Comparison of ENCODE assay signal across 1 cellular context in genomic region chr1:161440312-161440894, GRCh38.
TF ChIP-seq lines count a peak whose summit lies in the region.

No MANE protein-coding gene starts in this region.

TF ChIP-seq in HepG2, 621 proteins besides CTCF, POLR2A, EP300 and RAD21 (continued from another document and continues in another):
- TF ChIP-seq ZNF318 (CRISPR knock-in tag; IDR thresholded peaks at IDR 0.05) (no peak), HMGXB4 (CRISPR knock-in tag; IDR thresholded peaks at IDR 0.05; ENCODE audit: borderline replicate concordance in 1 of 2, low read depth in 1 of 2) (peak; percentile 93 to 99), SSRP1 (CRISPR knock-in tag; IDR thresholded peaks at IDR 0.05) (0 out of 2 replicates have a peak, but pooled peaks have one; percentile 48), ZBTB4 (CRISPR knock-in tag; IDR thresholded peaks at IDR 0.05; ENCODE audit: borderline replicate concordance) (no peak), EHMT2 (IDR thresholded peaks at IDR 0.05; ENCODE audit: borderline replicate concordance, low read depth, low read length) (no peak), ZNF513 (CRISPR knock-in tag; conservative IDR thresholded peaks at IDR 0.05) (no peak), RFX1 (IDR thresholded peaks at IDR 0.05) (no peak), PTBP1 (IDR thresholded peaks at IDR 0.05; ENCODE audit: low read depth, low read length, poor library complexity, severe bottlenecking) (no peak), ZBTB46 (CRISPR knock-in tag; IDR thresholded peaks at IDR 0.05; ENCODE audit: borderline replicate concordance) (no peak), ZNF747 (CRISPR knock-in tag; IDR thresholded peaks at IDR 0.05; ENCODE audit: borderline replicate concordance) (no peak), CCAR2 (optimal IDR thresholded peaks at IDR 0.05; ENCODE audit: low read depth, low read length) (no peak), ZNF331 (CRISPR knock-in tag; IDR thresholded peaks at IDR 0.05) (0 out of 2 replicates have a peak, but pooled peaks have one; percentile 18), JUNB (CRISPR knock-in tag; IDR thresholded peaks at IDR 0.05; ENCODE audit: borderline replicate concordance) (no peak), ZNF687 (CRISPR knock-in tag; IDR thresholded peaks at IDR 0.05) (peak; percentile 58), RBM22 (optimal IDR thresholded peaks at IDR 0.05; ENCODE audit: low read length) (no peak), KDM2A (CRISPR knock-in tag; IDR thresholded peaks at IDR 0.05; ENCODE audit: borderline replicate concordance, low read depth) (no peak; the same call in 1 of the 2 replicates), ZNF143 (CRISPR knock-in tag; IDR thresholded peaks at IDR 0.05) (no peak), FOXC1 (CRISPR knock-in tag; IDR thresholded peaks at IDR 0.05; ENCODE audit: borderline replicate concordance) (0 out of 2 replicates have a peak, but pooled peaks have one; percentile 35), ZBTB43 (CRISPR knock-in tag; conservative IDR thresholded peaks at IDR 0.05) (no peak), HOXA3 (CRISPR knock-in tag; IDR thresholded peaks at IDR 0.05) (peak; percentile 18; the same call in 1 of the 2 replicates), ZBTB42 (CRISPR knock-in tag; IDR thresholded peaks at IDR 0.05) (no peak), HNRNPL (IDR thresholded peaks at IDR 0.05; ENCODE audit: low read depth, low read length) (0 out of 2 replicates have a peak, but pooled peaks have one; percentile 16), ZNF574 (CRISPR knock-in tag; IDR thresholded peaks at IDR 0.05) (peak; percentile 75), SNAPC2 (CRISPR knock-in tag; IDR thresholded peaks at IDR 0.05) (no peak), RFXAP (CRISPR knock-in tag; IDR thresholded peaks at IDR 0.05; ENCODE audit: borderline replicate concordance) (no peak), NRL (CRISPR knock-in tag; IDR thresholded peaks at IDR 0.05; ENCODE audit: borderline replicate concordance) (peak; percentile 51; the same call in 1 of the 2 replicates), SP4 (CRISPR knock-in tag; IDR thresholded peaks at IDR 0.05) (0 out of 2 replicates have a peak, but pooled peaks have one; percentile 17), CHD4 (IDR thresholded peaks at IDR 0.05; ENCODE audit: borderline replicate concordance, low read length) (no peak)
